In genomic region chr7:139035588-139036353, GRCh38 we compare ENCODE assay signal across 8 cellular contexts. TPM values are rescaled to one million over a fixed set of nuclear protein-coding genes. Genes with fewer than 3 reads are reported as not detected.
DNase-seq lines count a peak whose midpoint lies in the region; ATAC-seq and TF ChIP-seq lines count a peak whose summit lies in the region.

TSS of gene ZC3HAV1L (minus strand) at chr7:139036042. CDS start at chr7:139036017, 25 bp downstream.

- peaks cover 13% of the 10 kb centered on the region for H3K4me1 Mint-ChIP-seq in central memory CD8-positive, alpha-beta T cell

- no peaks in the 10 kb centered on the region for H3K9me3 Mint-ChIP-seq in central memory CD8-positive, alpha-beta T cell

- no peak for TF ChIP-seq CTCF in kidney epithelial cell (IDR thresholded peaks at IDR 0.05; ENCODE audit: insufficient read depth, low read length, poor library complexity, severe bottlenecking)

- H3K27ac Mint-ChIP-seq in central memory CD8-positive, alpha-beta T cell (ENCODE audit: low read depth), result no peak within 1 kb of the TSS

- peak within 1 kb of the TSS; percentile 72 for H3K4me3 Mint-ChIP-seq in central memory CD8-positive, alpha-beta T cell

- no peaks in the 10 kb centered on the region for H3K27me3 ChIP-seq in kidney epithelial cell (ENCODE audit: control insufficient read depth, insufficient read depth, low read length)

- H3K4me3 ChIP-seq in kidney epithelial cell (ENCODE audit: low read depth, low read length), result peak within 1 kb of the TSS; percentile 79

- peaks cover 6% of the 10 kb centered on the region for H3K36me3 Mint-ChIP-seq in central memory CD8-positive, alpha-beta T cell (ENCODE audit: insufficient read depth)

- peak; percentile 62 for DNase-seq in NCI-H1436 (lab: John Stamatoyannopoulos, UW)
- no peak for DNase-seq in NCI-H1436 treated with DMSO at 0.1 percent for 48 hours (lab: John Stamatoyannopoulos, UW)
- peak; percentile 22 to 94 (median 91) for DNase-seq in NCI-H1417 (lab: John Stamatoyannopoulos, UW)
- peak; percentile 63 for DNase-seq in UCSD-AML1 (lab: John Stamatoyannopoulos, UW; ENCODE audit: unreplicated experiment)
- DNase-seq in central memory CD8-positive, alpha-beta T cell (ENCODE audit: low spot score in 2 of 2), result peak in 1 of 2 donors; percentile 19
- no peak for DNase-seq in kidney epithelial cell (ENCODE audit: low read depth)
- DNase-seq in stimulated activated CD4-positive, alpha-beta T cell treated with anti-CD3 and anti-CD28 coated beads, Interleukin-2, amount 100 ng/mL, for 4 hours (ENCODE audit: low read depth), result peak; percentile 10

- H3K27me3 Mint-ChIP-seq in central memory CD8-positive, alpha-beta T cell, result no peaks in the 10 kb centered on the region

- no peaks in the 10 kb centered on the region for H3K36me3 ChIP-seq in kidney epithelial cell (ENCODE audit: control insufficient read depth, insufficient read depth, low read length)

- ATAC-seq in HG02678 (IDR thresholded peaks at IDR 0.05; ENCODE audit: unreplicated experiment), result peak; percentile 88
- ATAC-seq in central memory CD8-positive, alpha-beta T cell (replicated peaks; ENCODE audit: extremely low read depth, poor library complexity, severe bottlenecking), result peak; percentile 58

RNA-seq across cellular contexts. Expression of gene ZC3HAV1L, which starts in this region (rescaled TPM):
- total RNA-seq in kidney epithelial cell, result 14.4 and 21.6 TPM in 2 replicates

Comparison
In these comparisons a context has a peak if more than half of its experiments do, and no peak if none do; other contexts are left out.
1. DNase-seq: peak in NCI-H1436 (single experiment), NCI-H1417 (3 of 3), UCSD-AML1 (single experiment) and stimulated activated CD4-positive, alpha-beta T cell treated with anti-CD3 and anti-CD28 coated beads, Interleukin-2, amount 100 ng/mL, for 4 hours (single experiment); none in NCI-H1436 treated with DMSO at 0.1 percent for 48 hours (single experiment) and kidney epithelial cell (single experiment).